Comparison of ENCODE assay signal across 2 cellular contexts in the genomic region with DNA sequence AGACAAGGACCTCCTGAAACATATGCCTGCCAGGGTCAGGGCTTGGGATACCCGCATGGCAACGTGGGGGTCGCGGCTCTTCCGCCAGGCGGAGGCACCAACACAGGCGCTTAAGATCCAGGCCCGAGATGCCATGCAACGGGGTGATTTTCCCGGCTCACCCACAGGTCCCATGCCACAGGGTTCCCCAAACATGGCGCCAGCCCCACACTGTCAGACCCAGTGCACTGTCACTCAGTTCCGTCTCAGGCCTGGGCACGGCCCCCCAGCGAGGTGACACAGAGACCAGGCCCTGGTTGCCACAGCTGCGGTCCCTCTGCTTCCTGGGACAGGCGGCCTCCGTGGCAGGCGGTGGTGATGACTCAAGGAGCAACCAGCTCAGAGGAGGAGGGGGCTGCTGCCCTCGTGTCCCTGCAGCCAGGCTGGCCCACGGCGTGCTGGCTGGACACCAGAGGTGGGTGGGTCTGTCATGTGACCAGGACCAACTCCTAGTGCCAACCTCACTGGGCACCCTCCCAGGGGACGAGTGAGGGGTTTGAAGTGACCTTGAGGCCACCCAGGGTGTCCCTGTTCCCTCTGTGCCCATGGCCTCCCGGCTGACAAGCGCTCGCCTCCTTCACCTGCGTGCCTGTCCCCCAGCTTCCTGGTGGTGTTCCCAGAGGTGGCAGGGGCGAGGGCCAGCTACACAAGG.
TF ChIP-seq lines count a peak whose summit lies in the region.

No MANE protein-coding gene starts in this region.

TF ChIP-seq in IMR-90, 13 proteins besides CTCF, POLR2A, EP300 and RAD21:
- peak; percentile 31; the same call in 1 of the 2 replicates for TF ChIP-seq MAZ (IDR thresholded peaks at IDR 0.05; ENCODE audit: borderline replicate concordance, low read depth, low read length)
- TF ChIP-seq, protein P1, sequence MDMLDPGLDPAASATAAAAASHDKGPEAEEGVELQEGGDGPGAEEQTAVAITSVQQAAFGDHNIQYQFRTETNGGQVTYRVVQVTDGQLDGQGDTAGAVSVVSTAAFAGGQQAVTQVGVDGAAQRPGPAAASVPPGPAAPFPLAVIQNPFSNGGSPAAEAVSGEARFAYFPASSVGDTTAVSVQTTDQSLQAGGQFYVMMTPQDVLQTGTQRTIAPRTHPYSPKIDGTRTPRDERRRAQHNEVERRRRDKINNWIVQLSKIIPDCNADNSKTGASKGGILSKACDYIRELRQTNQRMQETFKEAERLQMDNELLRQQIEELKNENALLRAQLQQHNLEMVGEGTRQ (IDR thresholded peaks at IDR 0.05; ENCODE audit: low read depth, low read length), result peak; percentile 65
- TF ChIP-seq RFX5 (IDR thresholded peaks at IDR 0.05; ENCODE audit: low read depth, low read length), result no peak
- 0 out of 2 replicates have a peak, but pooled peaks have one; percentile 16 for TF ChIP-seq FOS (IDR thresholded peaks at IDR 0.05; ENCODE audit: low read depth, low read length)
- TF ChIP-seq BHLHE40 (IDR thresholded peaks at IDR 0.05; ENCODE audit: low read depth, low read length), result no peak
- no peak for TF ChIP-seq CHD1 (IDR thresholded peaks at IDR 0.05; ENCODE audit: low read depth, low read length)
- no peak for TF ChIP-seq RCOR1 (IDR thresholded peaks at IDR 0.05; ENCODE audit: insufficient replicate concordance, low read length)
TF ChIP-seq in IMR-90: peak in this region for 3.

TF ChIP-seq in H1, 55 proteins besides CTCF, POLR2A, EP300 and RAD21:
- no peak for TF ChIP-seq ZNF274 (IDR thresholded peaks at IDR 0.05; ENCODE audit: borderline replicate concordance, extremely low read depth, low read length)
- no peak for TF ChIP-seq KDM5A (IDR thresholded peaks at IDR 0.05; ENCODE audit: low read length)
- TF ChIP-seq CHD7 (IDR thresholded peaks at IDR 0.05; ENCODE audit: insufficient replicate concordance, low read length), result no peak
- no peak for TF ChIP-seq TBP (IDR thresholded peaks at IDR 0.05; ENCODE audit: low read depth, low read length)
- no peak for TF ChIP-seq GABPA (IDR thresholded peaks at IDR 0.05; ENCODE audit: borderline replicate concordance, insufficient read depth, low read length)
- TF ChIP-seq BACH1 (IDR thresholded peaks at IDR 0.05; ENCODE audit: low read length), result no peak
